ENCODE assay signal across 12 cellular contexts in genomic region chr20:38286586-38287502, GRCh38. TPM values are rescaled to one million over a fixed set of nuclear protein-coding genes. Genes with fewer than 3 reads are reported as not detected.
DNase-seq lines count a peak whose midpoint lies in the region; ATAC-seq, FAIRE-seq and TF ChIP-seq lines count a peak whose summit lies in the region.
"Had no signal": no experiment of that assay in that cellular context is flagged by ENCODE, and none has a peak within 500 bp of the region (broad histone marks: within the 10 kb centered on the region; RNA-seq: fewer than 3 reads in every experiment).

No MANE protein-coding gene starts in this region.

- H3K4me3 ChIP-seq in HCT116 (replicated peaks in 1 of 2; ENCODE audit: low read depth in 1 of 2, low read length in 2 of 2) (no peak overlapping the region), astrocyte (ENCODE audit: insufficient read depth, low read depth, low read length) (no peak overlapping the region), trophoblast cell (ENCODE audit: low read depth, low read length) (no peak overlapping the region)

- ATAC-seq in HCT116 = peak; percentile 51
- peak; percentile 97 for ATAC-seq in sciatic nerve
- no peak for ATAC-seq in stimulated activated naive CD8-positive, alpha-beta T cell treated with anti-CD3 and anti-CD28 coated beads, Interleukin-15, amount 100 ng/mL, for 72 hours
- no peak for ATAC-seq in GM19397 (IDR thresholded peaks at IDR 0.05; ENCODE audit: unreplicated experiment)
- ATAC-seq: naive thymus-derived CD8-positive, alpha-beta T cell had no signal

- POLR2A ChIA-PET in HCT116 (lab: Charles Lee) = no interaction called here

- TF ChIP-seq POLR2A in HCT116 (IDR thresholded peaks at IDR 0.05; ENCODE audit: borderline replicate concordance, extremely low read depth, insufficient read depth, insufficient read length) = no peak

- FAIRE-seq in astrocyte (lab: Jason Lieb, UNC) = peak; percentile 17
- FAIRE-seq: RCC 7860 had no signal

- H3K9me3 ChIP-seq in HCT116 (ENCODE audit: control insufficient read depth in 1 of 2, insufficient read depth in 1 of 2, low read depth in 1 of 2, low read length in 2 of 2) (no peaks in the 10 kb centered on the region; a peak in 1 of 4 replicates), astrocyte (ENCODE audit: insufficient read depth, low read depth, low read length) (peaks cover 6% of the 10 kb centered on the region), trophoblast cell (ENCODE audit: insufficient read depth, low read depth, low read length) (peaks cover 7% of the 10 kb centered on the region)

- no peak overlapping the region for H3K27ac ChIP-seq in HCT116 (ENCODE audit: low read depth, low read length)
- peak overlapping the region; percentile 67 for H3K27ac ChIP-seq in astrocyte (ENCODE audit: low read depth, low read length)
- no peak overlapping the region for H3K27ac ChIP-seq in trophoblast cell (ENCODE audit: low read depth, low read length)

- no peak overlapping the region for H2AFZ ChIP-seq in HCT116 (ENCODE audit: low read depth, low read length, poor library complexity, severe bottlenecking)
- H2AFZ ChIP-seq in astrocyte (ENCODE audit: low read depth, low read length) = peak overlapping the region; percentile 50
- no peak overlapping the region for H2AFZ ChIP-seq in trophoblast cell (ENCODE audit: insufficient read depth, low read length, poor library complexity)

- peaks cover 21% of the 10 kb centered on the region for H3K27me3 Mint-ChIP-seq in astrocyte (ENCODE audit: low read depth, unreplicated experiment)
- peaks cover 5% of the 10 kb centered on the region for H3K27me3 Mint-ChIP-seq in T-helper 2 cell treated with Interferon-gamma antibody and Interleukin-4, amounts not matched to agents 5 μg/mL and 100 μg/mL, for 36 hours (ENCODE audit: low read depth)
- peaks cover 27% of the 10 kb centered on the region for H3K27me3 Mint-ChIP-seq in stimulated activated naive CD8-positive, alpha-beta T cell treated with anti-CD3 and anti-CD28 coated beads, Interleukin-15, amount 100 ng/mL, for 72 hours

- H3K36me3 ChIP-seq in HCT116 (ENCODE audit: control insufficient read depth in 1 of 2, insufficient read depth in 2 of 2, low read length in 2 of 2) (no peaks in the 10 kb centered on the region), astrocyte (ENCODE audit: insufficient read depth, low read length) (no peaks in the 10 kb centered on the region), trophoblast cell (ENCODE audit: control insufficient read depth in 1 of 2, insufficient read depth in 2 of 2, low read length in 2 of 2) (no peaks in the 10 kb centered on the region)

- H3K4me2 ChIP-seq in HCT116 (ENCODE audit: low read length) = no peak overlapping the region
- H3K4me2 ChIP-seq in astrocyte (ENCODE audit: low read length) = peak overlapping the region; percentile 60
- no peak overlapping the region for H3K4me2 ChIP-seq in trophoblast cell (ENCODE audit: low read length)

- no peaks in the 10 kb centered on the region for H3K36me3 Mint-ChIP-seq in astrocyte (ENCODE audit: low read depth, unreplicated experiment)
- H3K36me3 Mint-ChIP-seq in T-helper 2 cell treated with Interferon-gamma antibody and Interleukin-4, amounts not matched to agents 5 μg/mL and 100 μg/mL, for 36 hours (ENCODE audit: low read depth) = no peaks in the 10 kb centered on the region
- H3K36me3 Mint-ChIP-seq: naive thymus-derived CD8-positive, alpha-beta T cell had no signal

- no peak overlapping the region for H2BK5ac ChIP-seq in trophoblast cell (ENCODE audit: low read depth, low read length, poor library complexity)

- TF ChIP-seq CTCF in HCT116 (IDR thresholded peaks at IDR 0.05 in 2 of 3, conservative IDR thresholded peaks at IDR 0.05 in 1 of 3; ENCODE audit: borderline replicate concordance in 1 of 3, insufficient read depth in 1 of 3, low read depth in 2 of 3, low read length in 2 of 3) (no peak), astrocyte (IDR thresholded peaks at IDR 0.05; ENCODE audit: insufficient read depth, low read depth, low read length) (no peak)

- RAD21 ChIA-PET in HCT116 (lab: Charles Lee; ENCODE audit: low non-redundant PET in 1 of 2, low total read pairs in 2 of 2, uncharacterized antibody in 2 of 2, unreplicated experiment in 2 of 2) = interaction anchor here in 1 of 2 experiments (0.6 kb wide), 1 partner anchor 59 kb away, joined by 3 read pairs; no protein-coding TSS in a partner anchor

- no peak for DNase-seq in HCT116 (ENCODE audit: low read depth, low spot score)
- peak; percentile 52 for DNase-seq in astrocyte (ENCODE audit: low read depth)
- peak; percentile 82 to 89 for DNase-seq in hippocampal formation (lab: John Stamatoyannopoulos, UW)
- peak; percentile 86 for DNase-seq in sciatic nerve (ENCODE audit: low spot score)
- no peak for DNase-seq in trophoblast cell
- DNase-seq in T-helper 2 cell treated with Interferon-gamma antibody and Interleukin-4, amounts not matched to agents 5 μg/mL and 100 μg/mL, for 36 hours (ENCODE audit: low spot score) = no peak
- DNase-seq in stimulated activated naive CD8-positive, alpha-beta T cell treated with anti-CD3 and anti-CD28 coated beads, Interleukin-15, amount 100 ng/mL, for 72 hours = no peak
- DNase-seq: activated CD4-positive, CD25-positive, alpha-beta regulatory T cell treated with anti-CD3 and anti-CD28 coated beads, Interleukin-2, amount 50 U/mL, for 72 hours; activated naive CD4-positive, alpha-beta T cell treated with anti-CD3 and anti-CD28 coated beads for 36 hours; naive thymus-derived CD8-positive, alpha-beta T cell had no signal

- H3K79me2 ChIP-seq in HCT116 (ENCODE audit: insufficient read depth, low read length) (no peaks in the 10 kb centered on the region), astrocyte (ENCODE audit: insufficient read depth, low read length) (no peaks in the 10 kb centered on the region), trophoblast cell (ENCODE audit: control insufficient read depth, insufficient read depth, low read length, poor library complexity) (no peaks in the 10 kb centered on the region)

- no peaks in the 10 kb centered on the region for H3K9me2 ChIP-seq in HCT116 (ENCODE audit: insufficient read depth)

- no peaks in the 10 kb centered on the region for H3K27me3 ChIP-seq in HCT116 (ENCODE audit: insufficient read depth, low read length)
- H3K27me3 ChIP-seq in astrocyte (ENCODE audit: insufficient read depth, low read length) = no peaks in the 10 kb centered on the region
- no peaks in the 10 kb centered on the region for H3K27me3 ChIP-seq in trophoblast cell (ENCODE audit: insufficient read depth, low read length)

- no peak overlapping the region for H2BK120ac ChIP-seq in trophoblast cell (ENCODE audit: insufficient read depth, low read length, poor library complexity)

- peaks cover 18% of the 10 kb centered on the region for H3K9me3 Mint-ChIP-seq in astrocyte (ENCODE audit: unreplicated experiment)
- H3K9me3 Mint-ChIP-seq in T-helper 2 cell treated with Interferon-gamma antibody and Interleukin-4, amounts not matched to agents 5 μg/mL and 100 μg/mL, for 36 hours = no peaks in the 10 kb centered on the region
- no peaks in the 10 kb centered on the region for H3K9me3 Mint-ChIP-seq in stimulated activated naive CD8-positive, alpha-beta T cell treated with anti-CD3 and anti-CD28 coated beads, Interleukin-15, amount 100 ng/mL, for 72 hours
- H3K9me3 Mint-ChIP-seq: activated naive CD4-positive, alpha-beta T cell treated with anti-CD3 and anti-CD28 coated beads for 36 hours; naive thymus-derived CD8-positive, alpha-beta T cell had no signal

- H2AK5ac ChIP-seq in trophoblast cell (ENCODE audit: low read length) = no peak overlapping the region

- no peak overlapping the region for H3K4me3 Mint-ChIP-seq in astrocyte (ENCODE audit: unreplicated experiment)
- H3K4me3 Mint-ChIP-seq in T-helper 2 cell treated with Interferon-gamma antibody and Interleukin-4, amounts not matched to agents 5 μg/mL and 100 μg/mL, for 36 hours = no peak overlapping the region
- H3K4me3 Mint-ChIP-seq in stimulated activated naive CD8-positive, alpha-beta T cell treated with anti-CD3 and anti-CD28 coated beads, Interleukin-15, amount 100 ng/mL, for 72 hours = no peak overlapping the region
- H3K4me3 Mint-ChIP-seq: activated naive CD4-positive, alpha-beta T cell treated with anti-CD3 and anti-CD28 coated beads for 36 hours; naive thymus-derived CD8-positive, alpha-beta T cell had no signal

- TF ChIP-seq RAD21 in HCT116 (IDR thresholded peaks at IDR 0.05; ENCODE audit: low read depth) = no peak

- no peak overlapping the region for H3K14ac ChIP-seq in trophoblast cell (ENCODE audit: low read length)

- no peak overlapping the region for H3K23ac ChIP-seq in trophoblast cell (ENCODE audit: low read length)

- no TSS peak for BruUV-seq in HCT116 (replicated peaks; lab: Mats Ljungman, UMichigan)

- H3K79me1 ChIP-seq in trophoblast cell (ENCODE audit: low read length) = no peaks in the 10 kb centered on the region

- no peak overlapping the region for H3K4ac ChIP-seq in trophoblast cell (ENCODE audit: low read depth, low read length)

- CTCF ChIA-PET in HCT116 (lab: Charles Lee) = no interaction called here

- WGBS in trophoblast cell (ENCODE audit: extremely low coverage, insufficient coverage, insufficient read length) = no CpG with 5 or more reads among the region's 16 CpGs

- no peak overlapping the region for H3K9ac ChIP-seq in HCT116 (ENCODE audit: low read length)
- H3K9ac ChIP-seq in astrocyte (ENCODE audit: low read length) = peak overlapping the region; percentile 55
- no peak overlapping the region for H3K9ac ChIP-seq in trophoblast cell (ENCODE audit: low read length)

- H3K4me1 ChIP-seq in HCT116 (ENCODE audit: control insufficient read depth in 1 of 2, insufficient read depth in 2 of 2, low read length in 2 of 2) (peaks cover 0 to 5% of the 10 kb centered on the region in 2 experiments; a peak in 1 of 4 replicates), astrocyte (ENCODE audit: insufficient read depth, low read length) (peaks cover 25% of the 10 kb centered on the region), trophoblast cell (ENCODE audit: control insufficient read depth in 1 of 2, insufficient read depth in 2 of 2, low read length in 2 of 2) (no peaks in the 10 kb centered on the region)

- H4K12ac ChIP-seq in trophoblast cell (ENCODE audit: low read depth, low read length) = no peak overlapping the region

- no peak overlapping the region for H4K8ac ChIP-seq in trophoblast cell (ENCODE audit: low read depth, low read length)

- H2BK12ac ChIP-seq in trophoblast cell (ENCODE audit: low read length) = no peak overlapping the region

- H3K4me1 Mint-ChIP-seq in astrocyte (ENCODE audit: low read depth, unreplicated experiment) = peaks cover 13% of the 10 kb centered on the region
- H3K4me1 Mint-ChIP-seq in T-helper 2 cell treated with Interferon-gamma antibody and Interleukin-4, amounts not matched to agents 5 μg/mL and 100 μg/mL, for 36 hours (ENCODE audit: low read depth) = no peaks in the 10 kb centered on the region
- no peaks in the 10 kb centered on the region for H3K4me1 Mint-ChIP-seq in stimulated activated naive CD8-positive, alpha-beta T cell treated with anti-CD3 and anti-CD28 coated beads, Interleukin-15, amount 100 ng/mL, for 72 hours

- H3K27ac Mint-ChIP-seq in astrocyte (ENCODE audit: unreplicated experiment) = peak overlapping the region; percentile 75
- no peak overlapping the region for H3K27ac Mint-ChIP-seq in T-helper 2 cell treated with Interferon-gamma antibody and Interleukin-4, amounts not matched to agents 5 μg/mL and 100 μg/mL, for 36 hours
- no peak overlapping the region for H3K27ac Mint-ChIP-seq in stimulated activated naive CD8-positive, alpha-beta T cell treated with anti-CD3 and anti-CD28 coated beads, Interleukin-15, amount 100 ng/mL, for 72 hours
- H3K27ac Mint-ChIP-seq: activated naive CD4-positive, alpha-beta T cell treated with anti-CD3 and anti-CD28 coated beads for 36 hours had no signal

- no peak overlapping the region for H4K91ac ChIP-seq in trophoblast cell (ENCODE audit: low read depth, low read length)

- no peaks in the 10 kb centered on the region for H4K20me1 ChIP-seq in HCT116 (ENCODE audit: insufficient read depth)
- no peaks in the 10 kb centered on the region for H4K20me1 ChIP-seq in astrocyte (ENCODE audit: insufficient read depth, low read length)

- intact Hi-C loops in HCT116 (cut with micrococcal nuclease) = no loop called here
- intact Hi-C loops in sciatic nerve (cut with DNase I) = no loop called here

- H3K18ac ChIP-seq in trophoblast cell (ENCODE audit: low read length) = no peak overlapping the region

RNA-seq across cellular contexts. Expression of gene BPI, which starts 17.1 kb away (rescaled TPM):
- not detected for total RNA-seq in HCT116 (2021; ENCODE audit: unreplicated experiment)
- polyA plus RNA-seq in HCT116 (2012) = not detected in 2 replicates
- total RNA-seq in astrocyte = not detected in 2 replicates
- total RNA-seq in sciatic nerve = 2.3 TPM
- polyA plus RNA-seq in trophoblast cell (2013) = not detected in 2 replicates
- total RNA-seq: activated naive CD4-positive, alpha-beta T cell treated with anti-CD3 and anti-CD28 coated beads for 36 hours; naive thymus-derived CD8-positive, alpha-beta T cell had no signal
- polyA plus RNA-seq: naive thymus-derived CD8-positive, alpha-beta T cell had no signal

RNA-seq across cellular contexts. Expression of gene KIAA1755, which starts 26.3 kb away (rescaled TPM):
- not detected for total RNA-seq in HCT116 (2021; ENCODE audit: unreplicated experiment)
- polyA plus RNA-seq in HCT116 (2012) = 0.04 TPM in 1 of 2 replicates, not detected in the other
- total RNA-seq in astrocyte = 0.77 and 1.1 TPM in 2 replicates
- 56.0 TPM for total RNA-seq in sciatic nerve
- 0.30 and 0.32 TPM in 2 replicates for polyA plus RNA-seq in trophoblast cell (2013)
- total RNA-seq: activated naive CD4-positive, alpha-beta T cell treated with anti-CD3 and anti-CD28 coated beads for 36 hours; naive thymus-derived CD8-positive, alpha-beta T cell had no signal
- polyA plus RNA-seq: naive thymus-derived CD8-positive, alpha-beta T cell had no signal

RNA-seq across cellular contexts. Expression of gene LBP, which starts 59.4 kb away (rescaled TPM):
- total RNA-seq in HCT116 (2021; ENCODE audit: unreplicated experiment) = 0.15 TPM
- polyA plus RNA-seq in HCT116 (2012) = not detected in 2 replicates
- total RNA-seq in astrocyte = not detected in 2 replicates
- total RNA-seq in sciatic nerve = 0.40 TPM
- 0.40 and 0.51 TPM in 2 replicates for polyA plus RNA-seq in trophoblast cell (2013)
- total RNA-seq: activated naive CD4-positive, alpha-beta T cell treated with anti-CD3 and anti-CD28 coated beads for 36 hours; naive thymus-derived CD8-positive, alpha-beta T cell had no signal
- polyA plus RNA-seq: naive thymus-derived CD8-positive, alpha-beta T cell had no signal

Comparison
In these comparisons a context has a peak if more than half of its experiments do, and no peak if none do; other contexts are left out.
1. ATAC-seq: peak in HCT116 (single experiment) and sciatic nerve (single experiment); none in stimulated activated naive CD8-positive, alpha-beta T cell treated with anti-CD3 and anti-CD28 coated beads, Interleukin-15, amount 100 ng/mL, for 72 hours (single experiment) and GM19397 (single experiment).
2. DNase-seq: peak in astrocyte (single experiment), hippocampal formation (2 of 2) and sciatic nerve (single experiment); none in HCT116 (single experiment), trophoblast cell (0 of 2), T-helper 2 cell treated with Interferon-gamma antibody and Interleukin-4, amounts not matched to agents 5 μg/mL and 100 μg/mL, for 36 hours (single experiment) and stimulated activated naive CD8-positive, alpha-beta T cell treated with anti-CD3 and anti-CD28 coated beads, Interleukin-15, amount 100 ng/mL, for 72 hours (0 of 2).
3. RNA of gene KIAA1755, which starts 26.3 kb away (total RNA-seq): 56.0 TPM in sciatic nerve (single experiment); 0.77 to 1.1 TPM in astrocyte and not detected in HCT116 (single experiment); every median in the first group is over 10 times any median in the second.